In the genomic region with DNA sequence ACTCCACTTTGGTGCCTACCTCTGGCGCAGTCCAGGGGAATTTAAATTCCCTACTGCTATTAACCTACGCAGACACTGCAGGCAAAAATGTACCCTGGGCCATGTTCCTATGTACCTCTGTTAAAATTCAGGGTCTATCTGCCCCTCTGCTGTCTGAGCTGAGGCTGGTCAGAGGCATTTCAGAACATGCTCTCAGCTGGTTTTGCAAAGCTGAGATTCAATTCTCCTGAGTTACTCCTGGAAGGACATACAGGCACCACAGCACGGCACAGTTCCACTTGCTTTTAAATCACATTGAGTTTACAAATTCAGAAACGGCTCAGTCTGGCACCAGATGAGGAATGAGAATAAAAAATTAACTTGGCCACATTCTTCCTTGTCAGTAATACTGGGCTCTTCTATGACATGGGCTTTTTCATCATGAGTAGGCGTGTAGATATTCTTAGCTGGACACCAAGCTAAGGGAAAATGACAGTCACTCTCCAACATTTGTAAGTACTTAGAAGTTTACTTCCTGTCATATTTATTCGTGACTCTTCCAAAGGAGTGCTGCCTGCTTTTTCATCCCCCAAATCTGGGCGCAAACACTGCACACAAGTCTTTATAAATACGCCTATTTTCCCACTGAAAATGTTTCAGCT, we compare ENCODE assay signal across 11 cellular contexts. TPM values are rescaled to one million over a fixed set of nuclear protein-coding genes. Genes with fewer than 3 reads are reported as not detected.
DNase-seq lines count a peak whose midpoint lies in the region; ATAC-seq and TF ChIP-seq lines count a peak whose summit lies in the region.
"Had no signal": no experiment of that assay in that cellular context is flagged by ENCODE, and none has a peak within 500 bp of the region (broad histone marks: within the 10 kb centered on the region; RNA-seq: fewer than 3 reads in every experiment).

No MANE protein-coding gene starts in this region.

- DNase-seq in AG10803 (ENCODE audit: low read depth) (peak; percentile 73), Peyer's patch (no peak), fibroblast of pulmonary artery (ENCODE audit: low read depth) (no peak), osteoblast (ENCODE audit: insufficient read length, low spot score, missing footprints) (no peak), iPS-NIHi11 (ENCODE audit: low spot score) (no peak)
- DNase-seq in activated CD4-positive, alpha-beta T cell treated with anti-CD3 and anti-CD28 coated beads, Interleukin-2, amount 50 U/mL, for 48 hours: no peak
- DNase-seq: GF-D8, H7, NCI-H2029 treated with DMSO at 0.1 percent for 48 hours had no signal

- no peak for ATAC-seq in GM19023 (IDR thresholded peaks at IDR 0.05; ENCODE audit: unreplicated experiment)
- ATAC-seq in GM19455 (IDR thresholded peaks at IDR 0.05; ENCODE audit: unreplicated experiment): no peak

- H3K4me1 ChIP-seq in Peyer's patch (peaks cover 0 to 25% (median 3%) of the 10 kb centered on the region in 4 donors), osteoblast (ENCODE audit: insufficient read depth, low read length) (peaks cover 60% of the 10 kb centered on the region)

- TF ChIP-seq CTCF in AG10803 (conservative IDR thresholded peaks at IDR 0.05; ENCODE audit: low read length) (no peak), Peyer's patch (IDR thresholded peaks at IDR 0.05) (no peak), fibroblast of pulmonary artery (IDR thresholded peaks at IDR 0.05; ENCODE audit: low read length, missing control alignments) (no peak), osteoblast (IDR thresholded peaks at IDR 0.05; ENCODE audit: extremely low read depth, low read depth, low read length) (no peak)

- TF ChIP-seq POLR2A in Peyer's patch (IDR thresholded peaks at IDR 0.05): no peak

- H3K4me3 ChIP-seq in AG10803 (ENCODE audit: low read length): peak overlapping the region; percentile 90
- peak overlapping the region in 3 of 4 donors; percentile 78 to 98 (median 94) for H3K4me3 ChIP-seq in Peyer's patch
- H3K4me3 ChIP-seq in fibroblast of pulmonary artery (replicated peaks; ENCODE audit: low read depth, low read length): peak overlapping the region; percentile 79
- H3K4me3 ChIP-seq in osteoblast (ENCODE audit: insufficient read depth, low read length): peak overlapping the region; percentile 87

- H3K4me2 ChIP-seq in osteoblast (ENCODE audit: insufficient read depth, low read length): peak overlapping the region; percentile 95

- H3K36me3 ChIP-seq in Peyer's patch (no peaks in the 10 kb centered on the region), osteoblast (ENCODE audit: insufficient read depth, low read length) (peaks cover 29% of the 10 kb centered on the region)

- H3K9me3 ChIP-seq in Peyer's patch (no peaks in the 10 kb centered on the region), osteoblast (ENCODE audit: low read depth, low read length) (no peaks in the 10 kb centered on the region)

- H3K27me3 ChIP-seq in Peyer's patch (no peaks in the 10 kb centered on the region), osteoblast (ENCODE audit: insufficient read depth, low read length) (no peaks in the 10 kb centered on the region)

- H3K27ac ChIP-seq in Peyer's patch: peak overlapping the region in 3 of 4 donors; percentile 12 to 82 (median 28)
- H3K27ac ChIP-seq in osteoblast (ENCODE audit: low read depth, low read length): peak overlapping the region; percentile 66

- peaks cover 43% of the 10 kb centered on the region for H4K20me1 ChIP-seq in osteoblast (ENCODE audit: insufficient read depth, low read length)

- H2AFZ ChIP-seq in osteoblast (ENCODE audit: low read length): no peak overlapping the region

- peaks cover 70% of the 10 kb centered on the region for H3K79me2 ChIP-seq in osteoblast (ENCODE audit: insufficient read depth, low read length)

RNA-seq across cellular contexts. Expression of a gene that starts 2.0 kb away (rescaled TPM):
- 10 to 100 TPM; 10.3 to 14.0 (median 11.4) TPM for total RNA-seq in Peyer's patch
- 251 and 352 TPM in 2 replicates for total RNA-seq in osteoblast

Comparison
In these comparisons a context has a peak if more than half of its experiments do, and no peak if none do; other contexts are left out.
1. RNA of a gene that starts 2.0 kb away (total RNA-seq): 251 to 352 TPM in osteoblast; 10.3 to 14.0 TPM in Peyer's patch; every median in the first group is over 10 times any median in the second.
2. Peak in every context shown above with its lines, with median percentiles within 50 percentile points of each other: H3K4me3 ChIP-seq.